15 cellular contexts compared by ENCODE assay signal in the genomic region with DNA sequence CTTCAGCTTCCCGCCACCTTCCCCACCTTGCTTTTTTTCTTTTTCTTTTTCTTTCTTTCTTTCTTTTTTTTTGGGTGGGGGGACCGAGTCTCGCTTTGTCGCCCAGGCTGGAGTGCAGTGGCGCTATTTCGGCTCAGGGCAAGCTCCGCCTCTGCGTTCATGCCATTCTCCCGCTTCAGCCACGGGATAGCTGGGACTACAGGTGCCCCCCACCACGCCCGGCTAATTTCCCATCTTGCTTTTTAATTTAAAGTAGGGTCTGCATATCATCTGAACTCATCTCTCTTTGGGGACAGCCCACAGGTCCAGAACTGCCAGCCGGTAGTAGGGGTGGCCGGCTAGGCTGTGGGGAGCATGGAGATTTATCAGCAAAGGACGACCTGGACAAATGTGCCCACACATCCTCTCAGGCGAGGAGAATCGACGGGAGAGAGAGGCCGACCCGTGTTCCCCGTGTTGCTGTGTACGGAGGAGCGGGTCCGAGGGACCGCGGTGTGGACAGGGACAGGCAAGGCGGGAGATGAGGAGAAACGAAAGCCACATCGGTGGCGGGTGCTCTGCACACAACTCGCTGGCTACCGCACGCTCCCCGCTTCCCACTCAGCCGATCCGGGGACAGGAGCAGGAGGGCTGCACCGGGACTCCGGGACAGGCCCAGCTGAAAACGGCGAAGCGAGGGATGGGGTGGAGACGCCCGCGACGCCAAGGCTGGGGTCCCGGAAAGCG. TPM values are rescaled to one million over a fixed set of nuclear protein-coding genes. Genes with fewer than 3 reads are reported as not detected.
DNase-seq lines count a peak whose midpoint lies in the region; ATAC-seq and TF ChIP-seq lines count a peak whose summit lies in the region.
"Had no signal": no experiment of that assay in that cellular context is flagged by ENCODE, and none has a peak within 500 bp of the region (broad histone marks: within the 10 kb centered on the region; RNA-seq: fewer than 3 reads in every experiment).

No MANE protein-coding gene starts in this region.

- no peaks in the 10 kb centered on the region for H3K9me3 Mint-ChIP-seq in activated CD4-positive, alpha-beta T cell treated with anti-CD3 and anti-CD28 coated beads, Interleukin-2, amount 10 ng/mL, durations not matched to agents 7 days and 5 days
- no peaks in the 10 kb centered on the region for H3K9me3 Mint-ChIP-seq in activated T-helper 1 cell treated with anti-CD3 and anti-CD28 coated beads, Interleukin-12 subunit alpha, Interleukin-12 subunit beta, Interleukin-2, Interleukin-4 antibody, amounts not matched to agents 30 ng/mL and 10 ng/mL and 1 ng/mL, durations not matched to agents 14 hours and 24 hours and 36 hours
- peaks cover 9% of the 10 kb centered on the region for H3K9me3 Mint-ChIP-seq in glutamatergic neuron (ENCODE audit: unreplicated experiment)

- H4K20me1 ChIP-seq in smooth muscle cell (ENCODE audit: low read depth): no peaks in the 10 kb centered on the region

- no peak overlapping the region for H3K9ac ChIP-seq in smooth muscle cell (ENCODE audit: low read depth)

- H3F3A ChIP-seq in smooth muscle cell (ENCODE audit: low read depth): no peaks in the 10 kb centered on the region

- H3K27ac ChIP-seq in smooth muscle cell (ENCODE audit: low read depth): no peak overlapping the region
- H3K27ac ChIP-seq: A549, pancreas had no signal

- H3K4me2 ChIP-seq in smooth muscle cell: peak overlapping the region; percentile 57
- H3K4me2 ChIP-seq: A549 had no signal

- no peak for DNase-seq in activated CD4-positive, alpha-beta T cell treated with anti-CD3 and anti-CD28 coated beads, Interleukin-2, amount 10 ng/mL, durations not matched to agents 7 days and 5 days
- no peak for DNase-seq in activated CD4-positive, alpha-beta T cell treated with anti-CD3 and anti-CD28 coated beads for 1 hour
- DNase-seq in activated T-helper 1 cell treated with anti-CD3 and anti-CD28 coated beads, Interleukin-12 subunit alpha, Interleukin-12 subunit beta, Interleukin-2, Interleukin-4 antibody, amounts not matched to agents 30 ng/mL and 10 ng/mL and 1 ng/mL, durations not matched to agents 14 hours and 24 hours and 36 hours (ENCODE audit: low spot score): no peak
- DNase-seq in glutamatergic neuron (no peak), smooth muscle cell (lab: John Stamatoyannopoulos, UW; ENCODE audit: unreplicated experiment) (no peak), medulla oblongata (ENCODE audit: extremely low spot score) (no peak), DMS153 (lab: John Stamatoyannopoulos, UW) (no peak)
- DNase-seq: DMS79, erythroblast, NCI-H2081, OCI-M1, pancreas had no signal

- intact Hi-C loops in activated T-helper 1 cell treated with anti-CD3 and anti-CD28 coated beads, Interleukin-12 subunit alpha, Interleukin-12 subunit beta, Interleukin-2, Interleukin-4 antibody, amounts not matched to agents 30 ng/mL and 10 ng/mL and 1 ng/mL, durations not matched to agents 14 hours and 24 hours and 36 hours (cut with micrococcal nuclease): no loop called here

- no peak for TF ChIP-seq CTCF in glutamatergic neuron (IDR thresholded peaks at IDR 0.05; ENCODE audit: partially characterized antibody, unreplicated experiment)
- TF ChIP-seq CTCF in smooth muscle cell (IDR thresholded peaks at IDR 0.05; ENCODE audit: borderline replicate concordance, insufficient read depth, poor library complexity, severe bottlenecking): no peak

- no peak for ATAC-seq in GM18909 (IDR thresholded peaks at IDR 0.05; ENCODE audit: poor library complexity, unreplicated experiment)
- ATAC-seq: A549, pancreas had no signal

- no peaks in the 10 kb centered on the region for H3K36me3 ChIP-seq in smooth muscle cell (ENCODE audit: low read depth)
- H3K36me3 ChIP-seq: pancreas had no signal

- H3K4me3 ChIP-seq in smooth muscle cell: no peak overlapping the region
- H3K4me3 ChIP-seq: A549, pancreas had no signal

- H2AFZ ChIP-seq in smooth muscle cell (ENCODE audit: low read depth): no peak overlapping the region

- no peaks in the 10 kb centered on the region for H3K9me3 ChIP-seq in smooth muscle cell (replicated peaks; ENCODE audit: low read depth)
- H3K9me3 ChIP-seq: A549, pancreas had no signal

- CTCF ChIA-PET in activated CD4-positive, alpha-beta T cell treated with anti-CD3 and anti-CD28 coated beads, Interleukin-2, amount 10 ng/mL, durations not matched to agents 7 days and 5 days (lab: Charles Lee): interaction anchor here (0.8 to 1.0 kb wide), 2 partner anchors 9 to 23 kb away, joined by 3 to 6 read pairs; no protein-coding TSS in a partner anchor

- no peak overlapping the region for H3K27ac Mint-ChIP-seq in activated CD4-positive, alpha-beta T cell treated with anti-CD3 and anti-CD28 coated beads, Interleukin-2, amount 10 ng/mL, durations not matched to agents 7 days and 5 days
- H3K27ac Mint-ChIP-seq in activated T-helper 1 cell treated with anti-CD3 and anti-CD28 coated beads, Interleukin-12 subunit alpha, Interleukin-12 subunit beta, Interleukin-2, Interleukin-4 antibody, amounts not matched to agents 30 ng/mL and 10 ng/mL and 1 ng/mL, durations not matched to agents 14 hours and 24 hours and 36 hours: peak overlapping the region; percentile 15
- H3K27ac Mint-ChIP-seq in glutamatergic neuron (ENCODE audit: unreplicated experiment): no peak overlapping the region

- no peaks in the 10 kb centered on the region for H3K79me2 ChIP-seq in smooth muscle cell (ENCODE audit: low read depth)

- peaks cover 37% of the 10 kb centered on the region for H3K4me1 Mint-ChIP-seq in activated CD4-positive, alpha-beta T cell treated with anti-CD3 and anti-CD28 coated beads, Interleukin-2, amount 10 ng/mL, durations not matched to agents 7 days and 5 days
- peaks cover 34% of the 10 kb centered on the region for H3K4me1 Mint-ChIP-seq in activated T-helper 1 cell treated with anti-CD3 and anti-CD28 coated beads, Interleukin-12 subunit alpha, Interleukin-12 subunit beta, Interleukin-2, Interleukin-4 antibody, amounts not matched to agents 30 ng/mL and 10 ng/mL and 1 ng/mL, durations not matched to agents 14 hours and 24 hours and 36 hours (ENCODE audit: low read depth)
- H3K4me1 Mint-ChIP-seq in glutamatergic neuron (ENCODE audit: low read depth, unreplicated experiment): peaks cover 14% of the 10 kb centered on the region

- H3K27me3 ChIP-seq in smooth muscle cell (ENCODE audit: low read depth): peaks cover 91% of the 10 kb centered on the region
- H3K27me3 ChIP-seq: pancreas had no signal

- H3K36me3 Mint-ChIP-seq in activated CD4-positive, alpha-beta T cell treated with anti-CD3 and anti-CD28 coated beads, Interleukin-2, amount 10 ng/mL, durations not matched to agents 7 days and 5 days (ENCODE audit: low read depth): peaks cover 4% of the 10 kb centered on the region
- H3K36me3 Mint-ChIP-seq in activated T-helper 1 cell treated with anti-CD3 and anti-CD28 coated beads, Interleukin-12 subunit alpha, Interleukin-12 subunit beta, Interleukin-2, Interleukin-4 antibody, amounts not matched to agents 30 ng/mL and 10 ng/mL and 1 ng/mL, durations not matched to agents 14 hours and 24 hours and 36 hours (ENCODE audit: low read depth): no peaks in the 10 kb centered on the region
- no peaks in the 10 kb centered on the region for H3K36me3 Mint-ChIP-seq in glutamatergic neuron (ENCODE audit: unreplicated experiment)

- H3K27me3 Mint-ChIP-seq in activated CD4-positive, alpha-beta T cell treated with anti-CD3 and anti-CD28 coated beads, Interleukin-2, amount 10 ng/mL, durations not matched to agents 7 days and 5 days: peaks cover 90% of the 10 kb centered on the region
- H3K27me3 Mint-ChIP-seq in activated T-helper 1 cell treated with anti-CD3 and anti-CD28 coated beads, Interleukin-12 subunit alpha, Interleukin-12 subunit beta, Interleukin-2, Interleukin-4 antibody, amounts not matched to agents 30 ng/mL and 10 ng/mL and 1 ng/mL, durations not matched to agents 14 hours and 24 hours and 36 hours (ENCODE audit: insufficient read depth): peaks cover 80% of the 10 kb centered on the region
- peaks cover 38% of the 10 kb centered on the region for H3K27me3 Mint-ChIP-seq in glutamatergic neuron (ENCODE audit: unreplicated experiment)

- POLR2A ChIA-PET in activated CD4-positive, alpha-beta T cell treated with anti-CD3 and anti-CD28 coated beads, Interleukin-2, amount 10 ng/mL, durations not matched to agents 7 days and 5 days (lab: Charles Lee): interaction anchor here (0.6 kb wide), 1 partner anchor 61 kb away, joined by 3 read pairs; no protein-coding TSS in a partner anchor

- peak overlapping the region; percentile 63 for H3K4me3 Mint-ChIP-seq in activated CD4-positive, alpha-beta T cell treated with anti-CD3 and anti-CD28 coated beads, Interleukin-2, amount 10 ng/mL, durations not matched to agents 7 days and 5 days
- H3K4me3 Mint-ChIP-seq in activated T-helper 1 cell treated with anti-CD3 and anti-CD28 coated beads, Interleukin-12 subunit alpha, Interleukin-12 subunit beta, Interleukin-2, Interleukin-4 antibody, amounts not matched to agents 30 ng/mL and 10 ng/mL and 1 ng/mL, durations not matched to agents 14 hours and 24 hours and 36 hours: peak overlapping the region; percentile 73
- peak overlapping the region; percentile 57 for H3K4me3 Mint-ChIP-seq in glutamatergic neuron (ENCODE audit: unreplicated experiment)

- H3K4me1 ChIP-seq in smooth muscle cell (ENCODE audit: low read depth): peaks cover 12% of the 10 kb centered on the region

- 5% methylated on average over 41 of the region's 47 CpGs for WGBS in smooth muscle cell (ENCODE audit: low lambda C conversion rate)

RNA-seq across cellular contexts. Expression of a gene that starts 2.4 kb away (rescaled TPM):
- total RNA-seq in activated CD4-positive, alpha-beta T cell treated with anti-CD3 and anti-CD28 coated beads, Interleukin-2, amount 10 ng/mL, durations not matched to agents 7 days and 5 days: not detected
- not detected in 2 replicates for total RNA-seq in activated T-helper 1 cell treated with anti-CD3 and anti-CD28 coated beads, Interleukin-12 subunit alpha, Interleukin-12 subunit beta, Interleukin-2, Interleukin-4 antibody, amounts not matched to agents 30 ng/mL and 10 ng/mL and 1 ng/mL, durations not matched to agents 14 hours and 24 hours and 36 hours
- total RNA-seq in glutamatergic neuron (ENCODE audit: unreplicated experiment) (not detected), smooth muscle cell (not detected in 2 replicates)
- polyA plus RNA-seq in smooth muscle cell: 0.19 TPM in 1 of 2 replicates, not detected in the other
- polyA plus RNA-seq: A549 had no signal

RNA-seq across cellular contexts. Expression of a gene that starts 3.6 kb away (rescaled TPM):
- not detected for total RNA-seq in activated CD4-positive, alpha-beta T cell treated with anti-CD3 and anti-CD28 coated beads, Interleukin-2, amount 10 ng/mL, durations not matched to agents 7 days and 5 days
- 0.60 and 4.1 TPM in 2 replicates for total RNA-seq in activated T-helper 1 cell treated with anti-CD3 and anti-CD28 coated beads, Interleukin-12 subunit alpha, Interleukin-12 subunit beta, Interleukin-2, Interleukin-4 antibody, amounts not matched to agents 30 ng/mL and 10 ng/mL and 1 ng/mL, durations not matched to agents 14 hours and 24 hours and 36 hours
- not detected for total RNA-seq in glutamatergic neuron (ENCODE audit: unreplicated experiment)
- total RNA-seq in smooth muscle cell: not detected in 2 replicates
- polyA plus RNA-seq in smooth muscle cell: not detected in 2 replicates
- polyA plus RNA-seq: keratinocyte had no signal

RNA-seq across cellular contexts. Expression of a gene that starts 9.3 kb away (rescaled TPM):
- total RNA-seq in activated CD4-positive, alpha-beta T cell treated with anti-CD3 and anti-CD28 coated beads, Interleukin-2, amount 10 ng/mL, durations not matched to agents 7 days and 5 days: 100 to 1,000 TPM; 100 to 154 TPM
- 135 TPM in 2 replicates for total RNA-seq in activated T-helper 1 cell treated with anti-CD3 and anti-CD28 coated beads, Interleukin-12 subunit alpha, Interleukin-12 subunit beta, Interleukin-2, Interleukin-4 antibody, amounts not matched to agents 30 ng/mL and 10 ng/mL and 1 ng/mL, durations not matched to agents 14 hours and 24 hours and 36 hours
- total RNA-seq in glutamatergic neuron (ENCODE audit: unreplicated experiment) (not detected), smooth muscle cell (0.67 and 2.0 TPM in 2 replicates)
- polyA plus RNA-seq in smooth muscle cell: 2.2 and 10.3 TPM in 2 replicates
- polyA plus RNA-seq: A549 had no signal

RNA-seq across cellular contexts. Expression of a gene that starts 16.8 kb away (rescaled TPM):
- total RNA-seq in activated CD4-positive, alpha-beta T cell treated with anti-CD3 and anti-CD28 coated beads, Interleukin-2, amount 10 ng/mL, durations not matched to agents 7 days and 5 days: not detected
- not detected in 2 replicates for total RNA-seq in activated T-helper 1 cell treated with anti-CD3 and anti-CD28 coated beads, Interleukin-12 subunit alpha, Interleukin-12 subunit beta, Interleukin-2, Interleukin-4 antibody, amounts not matched to agents 30 ng/mL and 10 ng/mL and 1 ng/mL, durations not matched to agents 14 hours and 24 hours and 36 hours
- total RNA-seq in glutamatergic neuron (ENCODE audit: unreplicated experiment): not detected
- total RNA-seq in smooth muscle cell: not detected in 2 replicates
- polyA plus RNA-seq in smooth muscle cell: not detected in 2 replicates
- total RNA-seq: pancreas had no signal
- polyA plus RNA-seq: A549, keratinocyte, pancreas had no signal

RNA-seq across cellular contexts. Expression of a gene that starts 22.9 kb away (rescaled TPM):
- total RNA-seq in activated CD4-positive, alpha-beta T cell treated with anti-CD3 and anti-CD28 coated beads, Interleukin-2, amount 10 ng/mL, durations not matched to agents 7 days and 5 days: 10 to 100 TPM; 19.6 to 24.3 TPM
- total RNA-seq in activated T-helper 1 cell treated with anti-CD3 and anti-CD28 coated beads, Interleukin-12 subunit alpha, Interleukin-12 subunit beta, Interleukin-2, Interleukin-4 antibody, amounts not matched to agents 30 ng/mL and 10 ng/mL and 1 ng/mL, durations not matched to agents 14 hours and 24 hours and 36 hours: 4.3 and 5.2 TPM in 2 replicates
- total RNA-seq in glutamatergic neuron (ENCODE audit: unreplicated experiment) (3.4 TPM), smooth muscle cell (0.81 and 5.9 TPM in 2 replicates)
- 0.50 and 2.3 TPM in 2 replicates for polyA plus RNA-seq in smooth muscle cell

Comparison
In these comparisons a context has a peak if more than half of its experiments do, and no peak if none do; other contexts are left out.
1. RNA of a gene that starts 9.3 kb away (total RNA-seq): 100 to 154 TPM in activated CD4-positive, alpha-beta T cell treated with anti-CD3 and anti-CD28 coated beads, Interleukin-2, amount 10 ng/mL, durations not matched to agents 7 days and 5 days and 135 TPM in activated T-helper 1 cell treated with anti-CD3 and anti-CD28 coated beads, Interleukin-12 subunit alpha, Interleukin-12 subunit beta, Interleukin-2, Interleukin-4 antibody, amounts not matched to agents 30 ng/mL and 10 ng/mL and 1 ng/mL, durations not matched to agents 14 hours and 24 hours and 36 hours; 0.67 to 2.0 TPM in smooth muscle cell and not detected in glutamatergic neuron (single experiment); every median in the first group is over 10 times any median in the second.
2. Peak in every context shown above with its lines, with median percentiles within 50 percentile points of each other: H3K4me3 Mint-ChIP-seq.